In genomic region chr5:173512637-173513435, GRCh38 we compare ENCODE assay signal across 23 cellular contexts.
A peak's percentile ranks its signal among the peaks of the same experiment; 100 is the strongest.
DNase-seq lines count a peak whose midpoint lies in the region; TF ChIP-seq lines count a peak whose summit lies in the region.
"Had no signal": no experiment of that assay in that cellular context is flagged by ENCODE, and none has a peak within 500 bp of the region (broad histone marks: within the 10 kb centered on the region; RNA-seq: fewer than 3 reads in every experiment).

No MANE protein-coding gene starts in this region.

- no peak overlapping the region for H3K4me2 ChIP-seq in neuronal stem cell (ENCODE audit: insufficient read depth, low read length, poor library complexity, severe bottlenecking)
- H3K4me2 ChIP-seq: SK-N-SH had no signal

- H3K18ac ChIP-seq in neuronal stem cell (ENCODE audit: low read length) = no peak overlapping the region

- TF ChIP-seq CTCF in HFFc6 (IDR thresholded peaks at IDR 0.05) = no peak

- peak overlapping the region; percentile 71 for H3K9ac ChIP-seq in adipocyte (ENCODE audit: low read length)
- H3K9ac ChIP-seq in neuronal stem cell (ENCODE audit: low read depth, low read length, poor library complexity) = no peak overlapping the region
- H3K9ac ChIP-seq: SK-N-SH had no signal

- H3K79me1 ChIP-seq in neuronal stem cell (ENCODE audit: low read depth, low read length) = no peaks in the 10 kb centered on the region

- DNase-seq in HFFc6 = peak; percentile 14
- DNase-seq in adipocyte (ENCODE audit: low read depth) = peak; percentile 37
- DNase-seq in iris pigment epithelial cell (ENCODE audit: low read depth) = peak; percentile 28
- no peak for DNase-seq in CD1c-positive myeloid dendritic cell (ENCODE audit: extremely low spot score)
- DNase-seq in NCI-H526 treated with DMSO at 0.1 percent for 48 hours (lab: John Stamatoyannopoulos, UW) = no peak
- no peak for DNase-seq in NAMALWA (ENCODE audit: low spot score)
- DNase-seq in neuronal stem cell (ENCODE audit: low spot score) = no peak
- DNase-seq: 8988T; activated CD4-positive, alpha-beta T cell treated with anti-CD3 and anti-CD28 coated beads for 48 hours; activated naive CD4-positive, alpha-beta T cell treated with Interleukin-2 at 50 U/mL for 16 hours; activated T-cell treated with anti-CD3 and anti-CD28 coated beads, Interleukin-2, amount 50 U/mL, for 72 hours; amygdala; endodermal cell; KG1; NCI-H1694 treated with DMSO at 0.1 percent for 48 hours; psoas muscle; SK-N-SH; transverse colon had no signal

- peaks cover 4% of the 10 kb centered on the region; the same call in 1 of the 2 replicates for H3K36me3 Mint-ChIP-seq in HFFc6 (ENCODE audit: low read depth)

- H2AK5ac ChIP-seq in neuronal stem cell (ENCODE audit: low read depth, low read length) = no peak overlapping the region

- H3K4ac ChIP-seq in neuronal stem cell (ENCODE audit: low read length) = no peak overlapping the region

- no peak overlapping the region for H2BK15ac ChIP-seq in neuronal stem cell (ENCODE audit: low read length)

- no CpG with 5 or more reads among the region's 5 CpGs for WGBS in neuronal stem cell (ENCODE audit: extremely low coverage in 2 of 2, insufficient read length in 2 of 2, insufficient replicate concordance in 1 of 2), 2 donors

- no peak overlapping the region for H4K8ac ChIP-seq in neuronal stem cell (ENCODE audit: low read depth, low read length)

- peaks cover 7% of the 10 kb centered on the region for H3K27me3 Mint-ChIP-seq in HFFc6 (ENCODE audit: insufficient read depth)

- H2BK5ac ChIP-seq in neuronal stem cell (ENCODE audit: low read length) = no peak overlapping the region

- no peak overlapping the region for H4K91ac ChIP-seq in neuronal stem cell (ENCODE audit: low read depth, low read length, poor library complexity)

- peak overlapping the region; percentile 53 for H3K27ac ChIP-seq in ACC112 (ENCODE audit: low read depth, low read length)
- no peak overlapping the region for H3K27ac ChIP-seq in neuronal stem cell (replicated peaks; ENCODE audit: low read length)
- H3K27ac ChIP-seq: cardiac muscle cell, psoas muscle, RWPE1, transverse colon had no signal

- peaks cover 38% of the 10 kb centered on the region for H3K4me1 Mint-ChIP-seq in HFFc6 (ENCODE audit: low read depth)
- H3K4me1 Mint-ChIP-seq: B cell had no signal

- no peaks in the 10 kb centered on the region for H3K79me2 ChIP-seq in ACC112 (ENCODE audit: control insufficient read depth, insufficient read depth, low read length, unreplicated experiment)

- peak overlapping the region; percentile 56 for H3K27ac Mint-ChIP-seq in HFFc6
- H3K27ac Mint-ChIP-seq: activated T-cell treated with anti-CD3 and anti-CD28 coated beads, Interleukin-2, amount 50 U/mL, for 72 hours; B cell; endodermal cell had no signal

- H3K36me3 ChIP-seq in ACC112 (ENCODE audit: insufficient read depth, low read length) (no peaks in the 10 kb centered on the region), adipocyte (ENCODE audit: control insufficient read depth, insufficient read depth, low read length, severe bottlenecking) (no peaks in the 10 kb centered on the region), neuronal stem cell (replicated peaks in 1 of 2; ENCODE audit: control insufficient read depth in 2 of 2, insufficient read depth in 2 of 2, low read length in 2 of 2) (no peaks in the 10 kb centered on the region)
- H3K36me3 ChIP-seq: cardiac muscle cell, transverse colon had no signal

- H2BK120ac ChIP-seq in neuronal stem cell (ENCODE audit: low read depth, low read length) = no peak overlapping the region

- peaks cover 8% of the 10 kb centered on the region for H3K9me3 ChIP-seq in adipocyte (ENCODE audit: control insufficient read depth, low read length)
- H3K9me3 ChIP-seq in neuronal stem cell (replicated peaks in 1 of 2; ENCODE audit: control insufficient read depth in 2 of 2, insufficient read depth in 1 of 2, low read depth in 1 of 2, low read length in 2 of 2) = no peaks in the 10 kb centered on the region
- H3K9me3 ChIP-seq: psoas muscle, SK-N-SH, transverse colon had no signal

- H2AFZ ChIP-seq in ACC112 (ENCODE audit: low read length, unreplicated experiment) (no peak overlapping the region), neuronal stem cell (ENCODE audit: low read length) (no peak overlapping the region)

- H2BK12ac ChIP-seq in neuronal stem cell (ENCODE audit: low read length) = no peak overlapping the region

- no peak overlapping the region for H3K14ac ChIP-seq in neuronal stem cell (ENCODE audit: low read length)

- H3K4me3 ChIP-seq in ACC112 (ENCODE audit: low read depth, low read length) (no peak overlapping the region), adipocyte (ENCODE audit: low read length) (no peak overlapping the region), neuronal stem cell (ENCODE audit: low read length in 2 of 2) (no peak overlapping the region)
- H3K4me3 ChIP-seq: cardiac muscle cell, lung, psoas muscle, transverse colon had no signal

- H3K23ac ChIP-seq in neuronal stem cell (ENCODE audit: low read depth, low read length, poor library complexity) = no peak overlapping the region

- no peak overlapping the region for H3K4me3 Mint-ChIP-seq in HFFc6
- H3K4me3 Mint-ChIP-seq: activated T-cell treated with anti-CD3 and anti-CD28 coated beads, Interleukin-2, amount 50 U/mL, for 72 hours; B cell; endodermal cell had no signal

- H3K4me1 ChIP-seq in ACC112 (ENCODE audit: control insufficient read depth, insufficient read depth, low read length, unreplicated experiment) (peaks cover 29% of the 10 kb centered on the region), adipocyte (ENCODE audit: control insufficient read depth, insufficient read depth, low read length) (peaks cover 30% of the 10 kb centered on the region), neuronal stem cell (ENCODE audit: control insufficient read depth in 2 of 2, insufficient read depth in 1 of 2, low read depth in 1 of 2, low read length in 2 of 2) (peaks cover 0 to 3% of the 10 kb centered on the region in 2 donors)
- H3K4me1 ChIP-seq: psoas muscle, transverse colon had no signal

- H3K27me3 ChIP-seq in ACC112 (ENCODE audit: insufficient read depth, low read length) (no peaks in the 10 kb centered on the region), adipocyte (replicated peaks; ENCODE audit: control insufficient read depth, insufficient read depth, low read length) (no peaks in the 10 kb centered on the region), neuronal stem cell (ENCODE audit: control insufficient read depth in 3 of 3, insufficient read depth in 3 of 3, low read depth in 1 of 3, low read length in 3 of 3) (peaks cover 0 to 3% (median 0%) of the 10 kb centered on the region in 3 experiments)
- H3K27me3 ChIP-seq: cardiac muscle cell had no signal

- peaks cover 2% of the 10 kb centered on the region for H3K9me3 Mint-ChIP-seq in HFFc6
- H3K9me3 Mint-ChIP-seq: endodermal cell had no signal

Comparison
In these comparisons a context has a peak if more than half of its experiments do, and no peak if none do; other contexts are left out.
1. DNase-seq: peak in HFFc6 (single experiment), adipocyte (single experiment) and iris pigment epithelial cell (single experiment); none in CD1c-positive myeloid dendritic cell (single experiment), NCI-H526 treated with DMSO at 0.1 percent for 48 hours (single experiment), NAMALWA (single experiment) and neuronal stem cell (single experiment).